2 cellular contexts compared by ENCODE assay signal in genomic region chr4:147740176-147740575, GRCh38.
TF ChIP-seq lines count a peak whose summit lies in the region.

No MANE protein-coding gene starts in this region.

TF ChIP-seq in SK-N-SH, 30 proteins besides CTCF, POLR2A, EP300 and RAD21 (continued from another document):
- peak; percentile 29; the same call in 1 of the 2 replicates for TF ChIP-seq PBX3 (IDR thresholded peaks at IDR 0.05)
- no peak for TF ChIP-seq RFX5 (IDR thresholded peaks at IDR 0.05; ENCODE audit: low read length)
- no peak for TF ChIP-seq FOSL2 (IDR thresholded peaks at IDR 0.05; ENCODE audit: borderline replicate concordance, low read depth)
- TF ChIP-seq MAX (IDR thresholded peaks at IDR 0.05; ENCODE audit: low read depth): no peak
- TF ChIP-seq SIN3A (IDR thresholded peaks at IDR 0.05; ENCODE audit: borderline replicate concordance, low read depth, low read length): no peak
- no peak for TF ChIP-seq NRF1 (IDR thresholded peaks at IDR 0.05; ENCODE audit: low read depth, low read length)
- TF ChIP-seq NFIC (IDR thresholded peaks at IDR 0.05; ENCODE audit: borderline replicate concordance): no peak
- TF ChIP-seq REST (IDR thresholded peaks at IDR 0.05; ENCODE audit: low read depth, low read length): no peak

TF ChIP-seq in SK-N-SH treated with all-trans-retinoic acid at 6 μM for 48 hours, 23 proteins besides CTCF, POLR2A, EP300 and RAD21 (continued from another document):
- TF ChIP-seq POU6F1 (CRISPR knock-in tag; IDR thresholded peaks at IDR 0.05; ENCODE audit: borderline replicate concordance, low read depth) (no peak), SNAI2 (CRISPR knock-in tag; IDR thresholded peaks at IDR 0.05) (no peak), ZNF565 (CRISPR knock-in tag; conservative IDR thresholded peaks at IDR 0.05; ENCODE audit: low read depth) (no peak), PATZ1 (CRISPR knock-in tag; IDR thresholded peaks at IDR 0.05; ENCODE audit: borderline replicate concordance) (no peak), TCF4 (CRISPR knock-in tag; IDR thresholded peaks at IDR 0.05; ENCODE audit: borderline replicate concordance) (no peak), GLIS3 (CRISPR knock-in tag; IDR thresholded peaks at IDR 0.05) (no peak), PPARA (CRISPR knock-in tag; IDR thresholded peaks at IDR 0.05; ENCODE audit: borderline replicate concordance) (no peak), BACH2 (CRISPR knock-in tag; IDR thresholded peaks at IDR 0.05; ENCODE audit: borderline replicate concordance) (no peak), ARNTL (CRISPR knock-in tag; IDR thresholded peaks at IDR 0.05; ENCODE audit: borderline replicate concordance, low read depth) (no peak)
